ENCODE assay signal across 25 cellular contexts in genomic region chr19:34126966-34127365, GRCh38. TPM values are rescaled to one million over a fixed set of nuclear protein-coding genes. Genes with fewer than 3 reads are reported as not detected.
DNase-seq lines count a peak whose midpoint lies in the region; ATAC-seq, FAIRE-seq and TF ChIP-seq lines count a peak whose summit lies in the region.
"Had no signal": no experiment of that assay in that cellular context is flagged by ENCODE, and none has a peak within 500 bp of the region (broad histone marks: within the 10 kb centered on the region; RNA-seq: fewer than 3 reads in every experiment).

No MANE protein-coding gene starts in this region.

- FAIRE-seq in K562 (lab: Jason Lieb, UNC): no peak
- FAIRE-seq: GM19239 had no signal

- H2AFZ ChIP-seq in K562 (ENCODE audit: low read depth, low read length): no peak overlapping the region

- H3K4me1 Mint-ChIP-seq in nephron progenitor cell: peaks cover 57% of the 10 kb centered on the region
- H3K4me1 Mint-ChIP-seq: CD4-positive, alpha-beta memory T cell had no signal

- H3K9me3 ChIP-seq in K562 (replicated peaks; ENCODE audit: control insufficient read depth, insufficient read depth, low read depth, low read length): no peaks in the 10 kb centered on the region
- H3K9me3 ChIP-seq: BLaER1 treated with 17β-estradiol and CSF1 and Interleukin-3, amounts not matched to agents 10 nM and 100 nM had no signal

- no peak overlapping the region for H3K4me2 ChIP-seq in K562 (ENCODE audit: insufficient read depth, low read length)
- H3K4me2 ChIP-seq: BLaER1 treated with 17β-estradiol and CSF1 and Interleukin-3, amounts not matched to agents 10 nM and 100 nM had no signal

- peak overlapping the region; percentile 39 for H3K27ac Mint-ChIP-seq in nephron progenitor cell
- H3K27ac Mint-ChIP-seq: CD4-positive, alpha-beta memory T cell; H9 had no signal

- H3K27me3 ChIP-seq in K562 (ENCODE audit: control insufficient read depth in 2 of 2, insufficient read depth in 2 of 2, low read length in 2 of 2): peaks cover 17 to 26% of the 10 kb centered on the region in 2 experiments; a peak in 4 of 5 replicates
- H3K27me3 ChIP-seq: BLaER1 treated with 17β-estradiol and CSF1 and Interleukin-3, amounts not matched to agents 10 nM and 100 nM had no signal

- no peak for ATAC-seq in K562
- ATAC-seq in HG03139 (IDR thresholded peaks at IDR 0.05; ENCODE audit: unreplicated experiment): no peak
- ATAC-seq: PC-3 had no signal

- peaks cover 15% of the 10 kb centered on the region for H3K27me3 Mint-ChIP-seq in nephron progenitor cell (ENCODE audit: low read depth, poor library complexity)
- H3K27me3 Mint-ChIP-seq: CD4-positive, alpha-beta memory T cell had no signal

- intact Hi-C loops in K562 (cut with micrococcal nuclease): loop anchor here (10.0 kb wide), 1 partner anchor 218 kb away; no protein-coding TSS in a partner anchor

- H3K4me1 ChIP-seq in K562 (replicated peaks in 1 of 2; ENCODE audit: control insufficient read depth in 2 of 2, insufficient read depth in 2 of 2, low read length in 2 of 2): peaks cover 0 to 4% of the 10 kb centered on the region in 2 experiments; a peak in 2 of 5 replicates

- no peak for TF ChIP-seq RAD21 in K562 (CRISPR knock-in tag; conservative IDR thresholded peaks at IDR 0.05 in 1 of 2, IDR thresholded peaks at IDR 0.05 in 1 of 2)

- POLR2A ChIA-PET in K562 (lab: Yijun Ruan, JAX): no interaction called here

- no peak overlapping the region; a peak in 1 of 4 replicates for H3K9ac ChIP-seq in K562 (ENCODE audit: insufficient read depth in 1 of 2, low read depth in 2 of 2, low read length in 2 of 2)
- H3K9ac ChIP-seq: BLaER1 treated with 17β-estradiol and CSF1 and Interleukin-3, amounts not matched to agents 10 nM and 100 nM had no signal

- H3K27ac ChIP-seq in K562 (ENCODE audit: extremely low read depth, low read depth, low read length): no peak overlapping the region
- H3K27ac ChIP-seq: BLaER1 treated with 17β-estradiol and CSF1 and Interleukin-3, amounts not matched to agents 10 nM and 100 nM; SK-N-MC had no signal

- peaks cover 49% of the 10 kb centered on the region for H3K9me3 Mint-ChIP-seq in nephron progenitor cell
- H3K9me3 Mint-ChIP-seq: CD4-positive, alpha-beta memory T cell had no signal

- in situ Hi-C loops in K562 (cut with MboI): no loop called here

- no peaks in the 10 kb centered on the region for H3K9me1 ChIP-seq in K562 (ENCODE audit: control insufficient read depth, insufficient read depth, low read length)

- no peak for TF ChIP-seq EP300 in K562 (IDR thresholded peaks at IDR 0.05; ENCODE audit: low read length)

- H4K20me1 ChIP-seq in K562 (replicated peaks; ENCODE audit: control insufficient read depth, insufficient read depth, low read length): no peaks in the 10 kb centered on the region
- H4K20me1 ChIP-seq: BLaER1 treated with 17β-estradiol and CSF1 and Interleukin-3, amounts not matched to agents 10 nM and 100 nM had no signal

- H3K36me3 ChIP-seq in K562 (ENCODE audit: control insufficient read depth, insufficient read depth, low read length): no peaks in the 10 kb centered on the region
- H3K36me3 ChIP-seq: BLaER1 treated with 17β-estradiol and CSF1 and Interleukin-3, amounts not matched to agents 10 nM and 100 nM had no signal

- no peak for TF ChIP-seq POLR2A in K562 (conservative IDR thresholded peaks at IDR 0.05)

- DNase-seq in COLO668 (lab: John Stamatoyannopoulos, UW; ENCODE audit: unreplicated experiment) (peak; percentile 24), ELF-1 (ENCODE audit: low read depth, low spot score) (peak; percentile 14), K562 (ENCODE audit: extremely low read depth in 1 of 4, low spot score in 3 of 4) (no peak), nephron progenitor cell (no peak), NCI-H2029 (lab: John Stamatoyannopoulos, UW) (no peak)
- no peak for DNase-seq in activated CD4-positive, alpha-beta T cell treated with anti-CD3 and anti-CD28 coated beads for 4 hours
- DNase-seq: ACHN; CD4-positive, alpha-beta memory T cell; DMS53; EL; H9; IMR-90; MV-4-11; NCI-H1105 treated with DMSO at 0.1 percent for 48 hours; NCI-H2081; NCI-H2171; NCI-H345; NCI-H524 treated with DMSO at 0.1 percent for 48 hours; NCI-H82; PC-3; Right ventricle myocardium superior had no signal

- TF ChIP-seq CTCF in K562 (IDR thresholded peaks at IDR 0.05 in 2 of 3, conservative IDR thresholded peaks at IDR 0.05 in 1 of 3; ENCODE audit: insufficient read depth in 2 of 3, low read depth in 1 of 3, low read length in 3 of 3) (no peak), nephron progenitor cell (IDR thresholded peaks at IDR 0.05) (no peak)

- BruUV-seq in K562 (replicated peaks; lab: Mats Ljungman, UMichigan): TSS peak; percentile 86

- peaks cover 30% of the 10 kb centered on the region for H3K36me3 Mint-ChIP-seq in nephron progenitor cell (ENCODE audit: low read depth)
- H3K36me3 Mint-ChIP-seq: CD4-positive, alpha-beta memory T cell had no signal

- CTCF ChIA-PET in K562 (lab: Yijun Ruan, JAX; ENCODE audit: low intra/inter-chr PET ratio): no interaction called here

- H3K79me2 ChIP-seq in K562 (ENCODE audit: control insufficient read depth, insufficient read depth, low read length): no peaks in the 10 kb centered on the region

- H3K4me3 ChIP-seq in K562: no peak overlapping the region
- H3K4me3 ChIP-seq: BLaER1 treated with 17β-estradiol and CSF1 and Interleukin-3, amounts not matched to agents 10 nM and 100 nM; SK-N-MC had no signal

- 6% methylated on average over 8 of the region's 8 CpGs for WGBS in K562 (ENCODE audit: insufficient coverage, low coverage, missing lambda C conversion rate)

- H3K4me3 Mint-ChIP-seq in nephron progenitor cell: no peak overlapping the region
- H3K4me3 Mint-ChIP-seq: CD4-positive, alpha-beta memory T cell; H9 had no signal

TF ChIP-seq in K562, 482 proteins besides CTCF, POLR2A, EP300 and RAD21:
- TF ChIP-seq ZZZ3 (IDR thresholded peaks at IDR 0.05): no peak
- no peak for TF ChIP-seq HBP1 (CRISPR knock-in tag; IDR thresholded peaks at IDR 0.05)
- TF ChIP-seq ZNF644 (tag; IDR thresholded peaks at IDR 0.05; ENCODE audit: low read depth): no peak
- TF ChIP-seq ZNF311 (CRISPR knock-in tag; IDR thresholded peaks at IDR 0.05): no peak
- no peak for TF ChIP-seq MCM7 (IDR thresholded peaks at IDR 0.05)
- no peak for TF ChIP-seq EP400 (IDR thresholded peaks at IDR 0.05)

RNA-seq across cellular contexts. Expression of gene LSM14A, which starts 45.3 kb away (rescaled TPM):
- 64.2 and 98.3 TPM in 2 replicates for total RNA-seq in K562 (2011; cell fraction: chromatin; rRNA removed; ENCODE audit: low replicate concordance)
- total RNA-seq in K562 (2011; cell fraction: nucleolus; rRNA removed): 52.0 and 54.5 TPM in 2 replicates
- 63.2 and 73.9 TPM in 2 replicates for total RNA-seq in K562 (2011; cell fraction: nucleoplasm; rRNA removed)
- total RNA-seq in K562 (2014; rRNA removed): 95.1 and 111 TPM in 2 replicates
- total RNA-seq in K562 (2014; rRNA removed; fragmentation: Illumina TruSeq; extraction: Trizol): 86.6 and 88.2 TPM in 2 replicates
- total RNA-seq in K562 (2015; rRNA removed; fragmentation: Illumina TruSeq; extraction: Trizol): 90.7 and 93.9 TPM in 2 replicates
- 78.5 and 95.2 TPM in 2 replicates for total RNA-seq in K562 (2021)
- 118 and 129 TPM in 2 replicates for polyA plus RNA-seq in K562 (2011; rRNA removed)
- 116 and 133 TPM in 2 replicates for polyA plus RNA-seq in K562 (2011; cell fraction: cytosol; rRNA removed)
- polyA plus RNA-seq in K562 (2011; cell fraction: nucleus; rRNA removed): 41.7 and 49.3 TPM in 2 replicates
- polyA plus RNA-seq in K562 (2012): 90.9 and 131 TPM in 2 replicates
- polyA plus RNA-seq in K562 (2014; fragmentation: Illumina TruSeq; extraction: Trizol): 95.7 and 105 TPM in 2 replicates
- polyA plus RNA-seq in K562 (2014; fragmentation: Nextera tagmentation; extraction: Ambion mirVana): 10 to 100 TPM; 19.5 to 25.7 TPM
- polyA plus RNA-seq in K562 (2014; rRNA removed): 150 and 179 TPM in 2 replicates
- polyA minus RNA-seq in K562 (2011; rRNA and poly(A)+ RNA removed): 160 and 181 TPM in 2 replicates
- polyA minus RNA-seq in K562 (2011; cell fraction: cytosol; rRNA and poly(A)+ RNA removed): 57.2 and 71.0 TPM in 2 replicates
- polyA minus RNA-seq in K562 (2011; cell fraction: nucleus; rRNA and poly(A)+ RNA removed): 53.3 and 75.0 TPM in 2 replicates

Comparison
In these comparisons a context has a peak if more than half of its experiments do, and no peak if none do; other contexts are left out.
1. DNase-seq: peak in COLO668 (single experiment) and ELF-1 (single experiment); none in K562 (0 of 4), nephron progenitor cell (single experiment), activated CD4-positive, alpha-beta T cell treated with anti-CD3 and anti-CD28 coated beads for 4 hours (0 of 2) and NCI-H2029 (single experiment).